7 cellular contexts compared by ENCODE assay signal in the genomic region with DNA sequence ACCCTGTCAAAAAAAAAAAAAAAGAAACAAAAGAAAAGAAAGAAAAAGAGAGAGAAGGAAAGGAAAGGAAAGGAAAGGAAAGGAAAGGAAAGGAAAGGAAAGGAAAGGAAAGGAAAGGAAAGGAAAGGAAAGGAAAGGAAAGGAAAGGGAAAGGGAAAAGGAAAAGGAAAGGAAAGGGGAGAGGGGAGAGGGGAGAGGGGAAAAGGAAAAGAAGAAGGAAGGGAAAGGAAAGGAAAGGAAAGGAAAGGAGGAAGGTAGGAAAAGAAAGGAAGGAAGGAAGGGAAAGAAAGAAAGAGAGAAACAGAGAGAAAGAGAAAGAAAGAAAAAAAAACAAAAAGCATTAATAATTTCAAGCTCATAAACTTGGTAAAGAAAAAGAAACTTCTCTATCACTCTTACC. TPM values are rescaled to one million over a fixed set of nuclear protein-coding genes. Genes with fewer than 3 reads are reported as not detected.
DNase-seq lines count a peak whose midpoint lies in the region; ATAC-seq and TF ChIP-seq lines count a peak whose summit lies in the region.
"Not testable (repeated sequence)": the region's sequence is repeated elsewhere in the genome, so short reads cannot be mapped to it uniquely, and the experiment has no call there.

No MANE protein-coding gene starts in this region.

- CTCF ChIA-PET in Calu3 (lab: Charles Lee), result interaction anchor here (0.7 kb wide), 1 partner anchor 216 kb away, joined by 6 read pairs; no protein-coding TSS in a partner anchor
- CTCF ChIA-PET in PC-3 (lab: Charles Lee); MCF 10A (lab: Yijun Ruan, JAX): not testable (repeated sequence)

- intact Hi-C loops in Calu3 (cut with micrococcal nuclease; ENCODE audit: unreplicated experiment), result loop anchor here (2.0 kb wide), 1 partner anchor 14 kb away; no protein-coding TSS in a partner anchor
- intact Hi-C loops in PC-3 (cut with micrococcal nuclease); MCF 10A (cut with micrococcal nuclease): not testable (repeated sequence)

- not testable (repeated sequence) for H2AFZ ChIP-seq in PC-3 (ENCODE audit: low read length); hepatocyte; trophoblast cell (ENCODE audit: insufficient read depth, low read length, poor library complexity)

- DNase-seq in Calu3; PC-3; MCF 10A (ENCODE audit: unreplicated experiment); hepatocyte (ENCODE audit: low spot score); trophoblast cell; stimulated activated naive CD8-positive, alpha-beta T cell treated with anti-CD3 and anti-CD28 coated beads, Interleukin-15, amount 100 ng/mL, for 72 hours: not testable (repeated sequence)

- H3K9ac ChIP-seq in PC-3 (ENCODE audit: low read length); trophoblast cell (ENCODE audit: low read length): not testable (repeated sequence)

- H3K18ac ChIP-seq in trophoblast cell (ENCODE audit: low read length), result not testable (repeated sequence)

- not testable (repeated sequence) for H3F3A ChIP-seq in PC-3 (ENCODE audit: low read length, unreplicated experiment)

- H3K4ac ChIP-seq in trophoblast cell (ENCODE audit: low read depth, low read length), result not testable (repeated sequence)

- peaks cover 33% of the 10 kb centered on the region for H3K36me3 Mint-ChIP-seq in Calu3 (ENCODE audit: insufficient read depth, unreplicated experiment)
- H3K36me3 Mint-ChIP-seq in MCF 10A (ENCODE audit: insufficient read depth, unreplicated experiment), result peaks cover 28% of the 10 kb centered on the region

- H3K14ac ChIP-seq in trophoblast cell (ENCODE audit: low read length), result not testable (repeated sequence)

- not testable (repeated sequence) for H2BK120ac ChIP-seq in trophoblast cell (ENCODE audit: insufficient read depth, low read length, poor library complexity)

- H3K4me3 ChIP-seq in PC-3 (ENCODE audit: low read length); hepatocyte; trophoblast cell (ENCODE audit: low read depth, low read length): not testable (repeated sequence)

- peaks cover 40% of the 10 kb centered on the region for H3K4me1 Mint-ChIP-seq in Calu3 (ENCODE audit: low read depth, unreplicated experiment)
- H3K4me1 Mint-ChIP-seq in MCF 10A (ENCODE audit: insufficient read depth, unreplicated experiment), result peaks cover 34% of the 10 kb centered on the region
- H3K4me1 Mint-ChIP-seq in stimulated activated naive CD8-positive, alpha-beta T cell treated with anti-CD3 and anti-CD28 coated beads, Interleukin-15, amount 100 ng/mL, for 72 hours, result peaks cover 24% of the 10 kb centered on the region

- H3K27ac Mint-ChIP-seq in Calu3 (ENCODE audit: unreplicated experiment) (peak overlapping the region; percentile 91), MCF 10A (ENCODE audit: low read depth, unreplicated experiment) (peak overlapping the region; percentile 60)
- peak overlapping the region; percentile 65 to 77 for H3K27ac Mint-ChIP-seq in stimulated activated naive CD8-positive, alpha-beta T cell treated with anti-CD3 and anti-CD28 coated beads, Interleukin-15, amount 100 ng/mL, for 72 hours

- not testable (repeated sequence) for BruUV-seq in Calu3 (replicated peaks; lab: Mats Ljungman, UMichigan); PC-3 (replicated peaks; lab: Mats Ljungman, UMichigan); MCF 10A (replicated peaks; lab: Mats Ljungman, UMichigan)

- H3K9me3 Mint-ChIP-seq in Calu3 (ENCODE audit: low read depth, unreplicated experiment); MCF 10A (ENCODE audit: unreplicated experiment); stimulated activated naive CD8-positive, alpha-beta T cell treated with anti-CD3 and anti-CD28 coated beads, Interleukin-15, amount 100 ng/mL, for 72 hours: not testable (repeated sequence)

- H3K79me2 ChIP-seq in PC-3 (ENCODE audit: low read length); trophoblast cell (ENCODE audit: control insufficient read depth, insufficient read depth, low read length, poor library complexity): not testable (repeated sequence)
- H3K79me2 ChIP-seq in hepatocyte, result peaks cover 46% of the 10 kb centered on the region

- H3K27ac ChIP-seq in PC-3 (ENCODE audit: low read length), result peak overlapping the region; percentile 47; the same call in 1 of the 2 replicates
- peak overlapping the region; percentile 65 for H3K27ac ChIP-seq in VCaP
- H3K27ac ChIP-seq in hepatocyte, result peak overlapping the region; percentile 55
- peak overlapping the region; percentile 87 for H3K27ac ChIP-seq in trophoblast cell (ENCODE audit: low read depth, low read length)

- peak overlapping the region; percentile 83 for H2BK5ac ChIP-seq in trophoblast cell (ENCODE audit: low read depth, low read length, poor library complexity)

- not testable (repeated sequence) for H3K27me3 ChIP-seq in PC-3 (ENCODE audit: low read length); hepatocyte; trophoblast cell (ENCODE audit: insufficient read depth, low read length)

- H3K79me1 ChIP-seq in trophoblast cell (ENCODE audit: low read length), result not testable (repeated sequence)

- not testable (repeated sequence) for H3K27me3 Mint-ChIP-seq in Calu3 (ENCODE audit: unreplicated experiment); MCF 10A (ENCODE audit: insufficient read depth, unreplicated experiment); stimulated activated naive CD8-positive, alpha-beta T cell treated with anti-CD3 and anti-CD28 coated beads, Interleukin-15, amount 100 ng/mL, for 72 hours

- H4K8ac ChIP-seq in trophoblast cell (ENCODE audit: low read depth, low read length), result not testable (repeated sequence)

- H4K20me1 ChIP-seq in PC-3 (ENCODE audit: low read length); hepatocyte (ENCODE audit: insufficient read depth, poor library complexity, severe bottlenecking): not testable (repeated sequence)

- POLR2A ChIA-PET in PC-3 (lab: Charles Lee; ENCODE audit: unreplicated experiment); MCF 10A (lab: Yijun Ruan, JAX): not testable (repeated sequence)

- peak overlapping the region; percentile 71 for H4K91ac ChIP-seq in trophoblast cell (ENCODE audit: low read depth, low read length)

- H3K9me3 ChIP-seq in PC-3 (ENCODE audit: low read length); hepatocyte (ENCODE audit: low read depth); trophoblast cell (ENCODE audit: insufficient read depth, low read depth, low read length): not testable (repeated sequence)

- not testable (repeated sequence) for H4K12ac ChIP-seq in trophoblast cell (ENCODE audit: low read depth, low read length)

- not testable (repeated sequence) for H3K9me2 ChIP-seq in PC-3 (replicated peaks; ENCODE audit: low read length); hepatocyte (replicated peaks; ENCODE audit: insufficient read depth)

- not testable (repeated sequence) for H3K4me3 Mint-ChIP-seq in Calu3 (ENCODE audit: low read depth, unreplicated experiment); MCF 10A (ENCODE audit: unreplicated experiment); stimulated activated naive CD8-positive, alpha-beta T cell treated with anti-CD3 and anti-CD28 coated beads, Interleukin-15, amount 100 ng/mL, for 72 hours

- not testable (repeated sequence) for H3K4me2 ChIP-seq in PC-3 (ENCODE audit: low read length); hepatocyte; trophoblast cell (ENCODE audit: low read length)

- H2BK12ac ChIP-seq in trophoblast cell (ENCODE audit: low read length), result peak overlapping the region; percentile 97

- H3K4me1 ChIP-seq in PC-3 (ENCODE audit: insufficient read depth, low read length), result peaks cover 28% of the 10 kb centered on the region
- peaks cover 11% of the 10 kb centered on the region for H3K4me1 ChIP-seq in hepatocyte (ENCODE audit: insufficient read depth)
- peaks cover 6 to 19% of the 10 kb centered on the region in 2 experiments for H3K4me1 ChIP-seq in trophoblast cell (ENCODE audit: control insufficient read depth in 1 of 2, insufficient read depth in 2 of 2, low read length in 2 of 2)

- H2AK5ac ChIP-seq in trophoblast cell (ENCODE audit: low read length), result not testable (repeated sequence)

- not testable (repeated sequence) for TF ChIP-seq CTCF in Calu3 (IDR thresholded peaks at IDR 0.05; ENCODE audit: unreplicated experiment); PC-3 (conservative IDR thresholded peaks at IDR 0.05; ENCODE audit: low read depth, low read length); VCaP (conservative IDR thresholded peaks at IDR 0.05); MCF 10A (IDR thresholded peaks at IDR 0.05; ENCODE audit: unreplicated experiment); hepatocyte (IDR thresholded peaks at IDR 0.05; ENCODE audit: poor library complexity)

- not testable (repeated sequence) for H3K36me3 ChIP-seq in PC-3 (ENCODE audit: low read depth, low read length); hepatocyte (replicated peaks; ENCODE audit: insufficient read depth, low read depth); trophoblast cell (ENCODE audit: control insufficient read depth in 1 of 2, insufficient read depth in 2 of 2, low read length in 2 of 2)

- not testable (repeated sequence) for ATAC-seq in PC-3; stimulated activated naive CD8-positive, alpha-beta T cell treated with anti-CD3 and anti-CD28 coated beads, Interleukin-15, amount 100 ng/mL, for 72 hours

- H3K23ac ChIP-seq in trophoblast cell (ENCODE audit: low read length), result not testable (repeated sequence)

RNA-seq across cellular contexts. Expression of a gene that starts 49.5 kb away (rescaled TPM):
- total RNA-seq in Calu3 (2022) (62.0 and 71.3 TPM in 2 replicates), PC-3 (2014; rRNA removed) (6.7 and 9.0 TPM in 2 replicates), MCF 10A (2022) (26.4 and 41.4 TPM in 2 replicates), hepatocyte (19.1 and 19.6 TPM in 2 replicates)
- polyA plus RNA-seq in hepatocyte, result 16.9 and 20.1 TPM in 2 replicates
- polyA plus RNA-seq in trophoblast cell (2013), result 25.7 and 27.4 TPM in 2 replicates
